Comparison of ENCODE assay signal across 35 cellular contexts in genomic region chrX:53009032-53009431, GRCh38.
"Had no signal": no experiment of that assay in that cellular context is flagged by ENCODE, and none has a peak within 500 bp of the region (broad histone marks: within the 10 kb centered on the region; RNA-seq: fewer than 3 reads in every experiment).

No MANE protein-coding gene starts in this region.

- H3K9me3 ChIP-seq: MG63 had no signal

- H3K36me3 ChIP-seq: MG63 had no signal

- H3K4me2 ChIP-seq: KMS-11 had no signal

- H3K27me3 ChIP-seq: MG63 had no signal

- H3K27ac ChIP-seq: KMS-11 had no signal

- H3K4me3 ChIP-seq: MG63 had no signal

- H3K9ac ChIP-seq: KMS-11 had no signal

- DNase-seq: Karpas-422, Kasumi-1, MG63, MM.1S, MV-4-11, NCI-H1048, NCI-H1092, NCI-H1092 treated with DMSO at 0.1 percent for 48 hours, NCI-H1105, NCI-H1105 treated with DMSO at 0.1 percent for 48 hours, NCI-H1417, NCI-H1417 treated with DMSO at 0.1 percent for 48 hours, NCI-H1436, NCI-H1436 treated with DMSO at 0.1 percent for 48 hours, NCI-H146, NCI-H1694, NCI-H1694 treated with DMSO at 0.1 percent for 48 hours, NCI-H187, NCI-H187 treated with DMSO at 0.1 percent for 48 hours, NCI-H1930, NCI-H2029, NCI-H2029 treated with DMSO at 0.1 percent for 48 hours, NCI-H2081, NCI-H2081 treated with DMSO at 0.1 percent for 48 hours, NCI-H2107, NCI-H2171, NCI-H2171 treated with DMSO at 0.1 percent for 48 hours, NCI-H2227 treated with DMSO at 0.1 percent for 48 hours, NCI-H226, NCI-H345, NCI-H446, NCI-H446 treated with DMSO at 0.1 percent for 48 hours, NCI-H510A, NCI-H510A treated with DMSO at 0.1 percent for 48 hours had no signal
